In genomic region chr5:82277987-82278710, GRCh38 we compare ENCODE assay signal across 8 cellular contexts. TPM values are rescaled to one million over a fixed set of nuclear protein-coding genes. Genes with fewer than 3 reads are reported as not detected.
DNase-seq lines count a peak whose midpoint lies in the region; ATAC-seq and TF ChIP-seq lines count a peak whose summit lies in the region.

Gene RPS23 (minus strand): TSS chr5:82278354. CDS start chr5:82278323, 31 bp downstream.

- H3K4me3 Mint-ChIP-seq in activated CD4-positive, alpha-beta memory T cell treated with anti-CD3 and anti-CD28 coated beads, Interleukin-2, amount 10 ng/mL, durations not matched to agents 7 days and 5 days, result peak within 1 kb of the TSS; percentile 82

- ATAC-seq in GM19397 (IDR thresholded peaks at IDR 0.05; ENCODE audit: unreplicated experiment), result peak; percentile 91
- ATAC-seq in HG03571 (IDR thresholded peaks at IDR 0.05; ENCODE audit: unreplicated experiment), result peak; percentile 92
- peak; percentile 97 to 98 for ATAC-seq in lower lobe of right lung

- intact Hi-C loops in lower lobe of right lung (cut with DNase I), result no loop called here

- no peaks in the 10 kb centered on the region for H3K27me3 Mint-ChIP-seq in activated CD4-positive, alpha-beta memory T cell treated with anti-CD3 and anti-CD28 coated beads, Interleukin-2, amount 10 ng/mL, durations not matched to agents 7 days and 5 days

- POLR2A ChIA-PET in activated CD4-positive, alpha-beta memory T cell treated with anti-CD3 and anti-CD28 coated beads, Interleukin-2, amount 10 ng/mL, durations not matched to agents 7 days and 5 days (lab: Charles Lee), result interaction anchor here (0.8 to 3.1 kb wide), 15 partner anchors 9 to 978 kb away, joined by 4 to 19 read pairs (median 6); partner anchors contain the start of genes ATG10, SSBP2 and ZCCHC9

- peaks cover 45% of the 10 kb centered on the region for H3K36me3 Mint-ChIP-seq in activated CD4-positive, alpha-beta memory T cell treated with anti-CD3 and anti-CD28 coated beads, Interleukin-2, amount 10 ng/mL, durations not matched to agents 7 days and 5 days (ENCODE audit: low read depth)

- CTCF ChIA-PET in activated CD4-positive, alpha-beta memory T cell treated with anti-CD3 and anti-CD28 coated beads, Interleukin-2, amount 10 ng/mL, durations not matched to agents 7 days and 5 days (lab: Charles Lee), result interaction anchor here (0.9 to 1.4 kb wide), 3 partner anchors 17 to 499 kb away, joined by 3 read pairs; no protein-coding TSS in a partner anchor

- 0 to 1% methylated on average over 60 of the region's 60 CpGs for WGBS in ectodermal cell, 2 experiments

- peaks cover 26% of the 10 kb centered on the region for H3K36me3 ChIP-seq in ectodermal cell (ENCODE audit: control insufficient read depth, insufficient read depth, low read length)
- H3K36me3 ChIP-seq in lower lobe of right lung, result peaks cover 40% of the 10 kb centered on the region

- peak within 1 kb of the TSS; percentile 88 for H3K27ac Mint-ChIP-seq in activated CD4-positive, alpha-beta memory T cell treated with anti-CD3 and anti-CD28 coated beads, Interleukin-2, amount 10 ng/mL, durations not matched to agents 7 days and 5 days

- no peaks in the 10 kb centered on the region for H3K27me3 ChIP-seq in ectodermal cell (ENCODE audit: control insufficient read depth, insufficient read depth, low read length, poor library complexity, severe bottlenecking)
- H3K27me3 ChIP-seq in lower lobe of right lung (ENCODE audit: low read depth), result no peaks in the 10 kb centered on the region

- no peak for TF ChIP-seq CTCF in lower lobe of right lung (IDR thresholded peaks at IDR 0.05)

- H3K27ac ChIP-seq in ectodermal cell (ENCODE audit: insufficient read depth, low read depth, low read length, poor library complexity, severe bottlenecking) (peak within 1 kb of the TSS; percentile 80), lower lobe of right lung (peak within 1 kb of the TSS; percentile 81)

- peaks cover 62% of the 10 kb centered on the region for H3K4me1 Mint-ChIP-seq in activated CD4-positive, alpha-beta memory T cell treated with anti-CD3 and anti-CD28 coated beads, Interleukin-2, amount 10 ng/mL, durations not matched to agents 7 days and 5 days

- H3K9me3 Mint-ChIP-seq in activated CD4-positive, alpha-beta memory T cell treated with anti-CD3 and anti-CD28 coated beads, Interleukin-2, amount 10 ng/mL, durations not matched to agents 7 days and 5 days, result no peaks in the 10 kb centered on the region

- peak; percentile 96 for DNase-seq in CD1c-positive myeloid dendritic cell (ENCODE audit: extremely low spot score)
- peak; percentile 94 for DNase-seq in NCI-H82 (lab: John Stamatoyannopoulos, UW)
- DNase-seq in activated CD4-positive, alpha-beta memory T cell treated with anti-CD3 and anti-CD28 coated beads, Interleukin-2, amount 10 ng/mL, durations not matched to agents 7 days and 5 days, result peak; percentile 90
- DNase-seq in lower lobe of right lung, result peak; percentile 94
- DNase-seq in stimulated activated CD4-positive, alpha-beta T cell treated with anti-CD3 and anti-CD28 coated beads, TNF-alpha, amount 100 ng/mL, for 24 hours (ENCODE audit: low read depth in 3 of 3), result peak; percentile 78 to 87 (median 78)

- peak within 1 kb of the TSS; percentile 93 for H3K4me3 ChIP-seq in ectodermal cell (ENCODE audit: insufficient read depth, low read depth, low read length)
- peak within 1 kb of the TSS; percentile 92 for H3K4me3 ChIP-seq in lower lobe of right lung

- H3K4me1 ChIP-seq in ectodermal cell (ENCODE audit: control insufficient read depth, insufficient read depth, low read length), result peaks cover 11% of the 10 kb centered on the region
- peaks cover 14% of the 10 kb centered on the region for H3K4me1 ChIP-seq in lower lobe of right lung

- H3K9me3 ChIP-seq in ectodermal cell (ENCODE audit: control insufficient read depth, low read length) (no peaks in the 10 kb centered on the region), lower lobe of right lung (no peaks in the 10 kb centered on the region)

RNA-seq across cellular contexts. Expression of gene RPS23, which starts in this region (rescaled TPM):
- 1,000 to 10,000 TPM; 1,639 to 1,645 TPM for total RNA-seq in activated CD4-positive, alpha-beta memory T cell treated with anti-CD3 and anti-CD28 coated beads, Interleukin-2, amount 10 ng/mL, durations not matched to agents 7 days and 5 days
- 2,972 TPM for polyA plus RNA-seq in ectodermal cell (2013, experiment 1 of 4)
- polyA plus RNA-seq in ectodermal cell (2013, experiment 2 of 4), result 3,125 TPM
- polyA plus RNA-seq in ectodermal cell (2013, experiment 3 of 4), result 3,190 TPM
- 3,373 TPM for polyA plus RNA-seq in ectodermal cell (2013, experiment 4 of 4)
- 1,400 TPM for total RNA-seq in lower lobe of right lung

Comparison
In these comparisons a context has a peak if more than half of its experiments do, and no peak if none do; other contexts are left out.
1. Peak in every context shown above with its lines: DNase-seq, ATAC-seq, H3K4me3 ChIP-seq and H3K27ac ChIP-seq.